ENCODE assay signal across 21 cellular contexts in the genomic region with DNA sequence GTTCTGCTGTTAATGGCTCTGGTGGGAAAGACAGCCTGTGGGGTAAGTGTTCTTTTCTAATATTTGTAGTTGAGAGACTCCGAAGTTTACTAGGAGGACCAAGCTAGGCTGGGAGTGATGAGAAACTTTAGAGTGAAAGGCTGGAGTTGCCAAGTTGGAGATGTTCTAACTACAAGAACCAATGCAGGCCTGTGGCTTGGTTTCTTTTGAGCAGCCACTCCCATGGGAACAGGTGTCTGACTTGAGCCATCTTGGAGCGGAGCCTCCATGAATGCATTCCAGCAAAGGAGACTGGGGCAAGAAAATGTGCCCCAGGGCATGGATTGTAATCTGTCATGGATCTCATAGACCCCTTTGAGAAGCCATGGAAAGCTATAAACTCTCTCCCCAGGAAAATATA. TPM values are rescaled to one million over a fixed set of nuclear protein-coding genes. Genes with fewer than 3 reads are reported as not detected.
DNase-seq lines count a peak whose midpoint lies in the region; ATAC-seq, FAIRE-seq and TF ChIP-seq lines count a peak whose summit lies in the region.
"Had no signal": no experiment of that assay in that cellular context is flagged by ENCODE, and none has a peak within 500 bp of the region (broad histone marks: within the 10 kb centered on the region; RNA-seq: fewer than 3 reads in every experiment).

No MANE protein-coding gene starts in this region.

- H3K4me3 ChIP-seq in A549 (no peak overlapping the region), smooth muscle cell (peak overlapping the region; percentile 27)

- peak overlapping the region; percentile 52 for H3K4me2 ChIP-seq in A549
- H3K4me2 ChIP-seq in smooth muscle cell, result no peak overlapping the region

- no peaks in the 10 kb centered on the region for H3K36me3 ChIP-seq in smooth muscle cell (ENCODE audit: low read depth)
- H3K36me3 ChIP-seq: BE2C had no signal

- no peak for TF ChIP-seq RAD21 in A549 (conservative IDR thresholded peaks at IDR 0.05 in 1 of 2, IDR thresholded peaks at IDR 0.05 in 1 of 2)

- H3K4me1 ChIP-seq in A549 (peaks cover 22% of the 10 kb centered on the region), smooth muscle cell (ENCODE audit: low read depth) (peaks cover 32% of the 10 kb centered on the region)

- TF ChIP-seq POLR2A in A549 (IDR thresholded peaks at IDR 0.05; ENCODE audit: low read length), result no peak

- H3F3A ChIP-seq in smooth muscle cell (ENCODE audit: low read depth), result no peaks in the 10 kb centered on the region

- no peak for TF ChIP-seq EP300 in A549 (IDR thresholded peaks at IDR 0.05)

- H3K79me2 ChIP-seq in smooth muscle cell (ENCODE audit: low read depth), result no peaks in the 10 kb centered on the region

- CTCF ChIA-PET in A549 (lab: Yijun Ruan, JAX), result interaction anchor here (3.1 kb wide), 1 partner anchor 10 kb away, joined by 25 read pairs; no protein-coding TSS in a partner anchor

- POLR2A ChIA-PET in A549 (lab: Yijun Ruan, JAX), result no interaction called here

- no peak overlapping the region for H3K9ac ChIP-seq in smooth muscle cell (ENCODE audit: low read depth)

- DNase-seq in A549 (ENCODE audit: low read depth in 1 of 2, low spot score in 1 of 2) (no peak), myocyte (ENCODE audit: low read depth) (peak; percentile 11), smooth muscle cell (lab: John Stamatoyannopoulos, UW; ENCODE audit: unreplicated experiment) (no peak), cerebellar cortex (ENCODE audit: low spot score) (no peak), NCI-H510A (lab: John Stamatoyannopoulos, UW) (no peak)
- no peak for DNase-seq in NK-92 treated with Interleukin-12 subunit alpha and Interleukin-12 subunit beta, amount 100 ng/mL, for 24 hours (lab: John Stamatoyannopoulos, UW)
- DNase-seq: BE2C, DMS79, H9, HFFc6, NCI-H1092, NCI-H1436 treated with DMSO at 0.1 percent for 48 hours, NCI-H1930, NCI-H226, NCI-H524, NCI-H774 had no signal

- peak overlapping the region in 1 of 2 experiments; percentile 26; a peak in 2 of 6 replicates for H3K27ac ChIP-seq in A549
- H3K27ac ChIP-seq in VCaP, result peak overlapping the region; percentile 79
- H3K27ac ChIP-seq in smooth muscle cell (ENCODE audit: low read depth), result no peak overlapping the region

- ATAC-seq in A549, result no peak; a peak in 1 of 6 replicates
- ATAC-seq: Right ventricle myocardium inferior had no signal

- H3K27me3 ChIP-seq in smooth muscle cell (ENCODE audit: low read depth), result peaks cover 11% of the 10 kb centered on the region
- H3K27me3 ChIP-seq: BE2C had no signal

- no peak overlapping the region for H2AFZ ChIP-seq in smooth muscle cell (ENCODE audit: low read depth)

- FAIRE-seq in A549 (lab: Jason Lieb, UNC), result no peak

- TF ChIP-seq CTCF in A549 (IDR thresholded peaks at IDR 0.05) (no peak), VCaP (conservative IDR thresholded peaks at IDR 0.05) (no peak), smooth muscle cell (IDR thresholded peaks at IDR 0.05; ENCODE audit: borderline replicate concordance, insufficient read depth, poor library complexity, severe bottlenecking) (no peak)

- H4K20me1 ChIP-seq in smooth muscle cell (ENCODE audit: low read depth), result no peaks in the 10 kb centered on the region

- 53% methylated on average over 2 of the region's 2 CpGs for WGBS in A549 (ENCODE audit: missing lambda C conversion rate)
- 90% methylated on average over 2 of the region's 2 CpGs for WGBS in smooth muscle cell (ENCODE audit: low lambda C conversion rate)

- H3K9me3 ChIP-seq in A549 (no peaks in the 10 kb centered on the region), smooth muscle cell (replicated peaks; ENCODE audit: low read depth) (no peaks in the 10 kb centered on the region)
- H3K9me3 ChIP-seq: BE2C had no signal

TF ChIP-seq in A549, 52 proteins besides CTCF, POLR2A, EP300 and RAD21:
- TF ChIP-seq EHMT2 (IDR thresholded peaks at IDR 0.05; ENCODE audit: low read depth) (no peak), NFE2L2 (conservative IDR thresholded peaks at IDR 0.05; ENCODE audit: low read length) (no peak), KDM1A (IDR thresholded peaks at IDR 0.05; ENCODE audit: low read depth) (no peak), HOXB13 (CRISPR knock-in tag; IDR thresholded peaks at IDR 0.05; ENCODE audit: low read depth) (no peak), SREBF2 (IDR thresholded peaks at IDR 0.05) (no peak), HOXB5 (CRISPR knock-in tag; IDR thresholded peaks at IDR 0.05) (no peak), CHD4 (IDR thresholded peaks at IDR 0.05; ENCODE audit: borderline replicate concordance) (no peak), MYC (IDR thresholded peaks at IDR 0.05; ENCODE audit: borderline replicate concordance, low read length) (no peak), EHF (CRISPR knock-in tag; IDR thresholded peaks at IDR 0.05) (no peak), TP53 (CRISPR knock-in tag; IDR thresholded peaks at IDR 0.05) (no peak), ZNF302 (CRISPR knock-in tag; IDR thresholded peaks at IDR 0.05) (no peak), ESRRA (IDR thresholded peaks at IDR 0.05; ENCODE audit: borderline replicate concordance, low read length) (no peak), GATA3 (IDR thresholded peaks at IDR 0.05; ENCODE audit: borderline replicate concordance) (no peak)
TF ChIP-seq in A549: peak in this region for 0.

RNA-seq across cellular contexts. Expression of gene HABP2, which starts 0.3 kb away (rescaled TPM):
- polyA plus RNA-seq in A549 (2011; rRNA removed), result 0.97 and 1.1 TPM in 2 replicates
- 0.07 and 0.10 TPM in 2 replicates for polyA plus RNA-seq in A549 (2012; cell fraction: cytosol; rRNA removed)
- polyA plus RNA-seq in A549 (2012; cell fraction: nucleus; rRNA removed), result 0.04 and 0.07 TPM in 2 replicates
- polyA plus RNA-seq in A549 (2017; fragmentation: RNase III; extraction: RNeasy Plus Mini Kit Qiagen cat#74134 plus additional on column Dnase treatment), result 0.10 to 0.17 TPM (median 0.13 TPM) in 3 replicates
- 0.87 and 0.97 TPM in 2 replicates for polyA minus RNA-seq in A549 (2011; rRNA and poly(A)+ RNA removed)
- not detected in 2 replicates for total RNA-seq in myocyte
- not detected for polyA plus RNA-seq in myocyte (2012)
- not detected in 2 replicates for total RNA-seq in smooth muscle cell
- polyA plus RNA-seq in smooth muscle cell, result 0.05 TPM in 1 of 2 replicates, not detected in the other
- total RNA-seq: A673, H9, HFFc6, LHCN-M2, Right ventricle myocardium inferior, SK-MEL-5 had no signal
